ENCODE assay signal across 1 cellular context in the genomic region with DNA sequence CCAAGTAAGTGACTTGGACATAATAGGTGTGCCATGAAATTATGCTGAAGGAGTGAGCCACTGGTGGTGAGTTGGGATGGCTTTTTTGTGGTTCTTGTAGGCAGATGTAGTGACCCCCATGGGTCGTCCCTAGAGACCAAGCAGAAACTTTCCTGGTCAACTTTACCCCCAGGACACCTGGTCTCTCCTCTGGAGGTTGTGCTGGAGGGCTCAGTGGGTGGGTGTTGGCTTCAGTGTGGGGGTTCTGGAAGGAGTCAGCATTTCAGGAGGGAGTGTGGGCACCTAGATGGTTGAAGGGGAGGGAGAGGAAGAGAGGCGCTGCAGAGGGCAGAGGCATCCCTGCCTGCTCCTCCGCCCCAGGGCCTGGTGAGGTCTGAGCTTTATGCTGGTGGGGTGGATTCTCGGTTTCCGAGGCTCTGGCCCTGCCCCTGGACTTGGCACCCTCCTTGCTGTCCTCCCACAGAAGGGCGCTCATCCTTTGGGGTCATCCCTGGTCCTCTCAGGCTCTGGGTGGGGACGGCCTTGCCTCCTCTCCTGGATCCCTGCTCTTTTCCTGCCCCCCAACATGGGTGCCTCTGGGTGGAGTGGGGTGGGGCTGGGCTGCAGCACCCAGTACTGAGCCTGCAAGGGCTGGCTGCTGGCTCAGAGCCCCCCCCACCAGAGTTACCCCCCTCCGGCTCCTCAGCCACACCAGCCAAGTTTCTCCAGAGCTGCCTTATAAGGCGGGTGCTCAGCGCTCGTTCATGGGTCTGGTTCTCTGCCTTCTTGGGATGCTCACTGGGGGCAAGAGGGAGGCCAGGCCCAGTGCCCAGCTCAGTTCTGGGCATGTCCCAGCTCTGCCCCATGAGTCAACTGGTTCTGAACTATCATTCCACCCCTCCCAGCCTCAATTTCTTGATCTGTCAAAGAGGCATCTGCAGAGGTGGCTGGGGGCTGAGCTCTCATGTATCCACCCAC.
TF ChIP-seq lines count a peak whose summit lies in the region.

No MANE protein-coding gene starts in this region.

TF ChIP-seq in WTC11, 78 proteins besides CTCF, POLR2A, EP300 and RAD21 (continued from another document):
- TF ChIP-seq ZNF281 (CRISPR knock-in tag; IDR thresholded peaks at IDR 0.05) (no peak), ZNF396 (CRISPR knock-in tag; IDR thresholded peaks at IDR 0.05; ENCODE audit: borderline replicate concordance) (no peak), NFYB (CRISPR knock-in tag; conservative IDR thresholded peaks at IDR 0.05; ENCODE audit: low read depth) (no peak)
